Comparison of ENCODE assay signal across 5 cellular contexts in genomic region chr1:79594121-79594698, GRCh38.
"Had no signal": no experiment of that assay in that cellular context is flagged by ENCODE, and none has a peak within 500 bp of the region (broad histone marks: within the 10 kb centered on the region; RNA-seq: fewer than 3 reads in every experiment).

No MANE protein-coding gene starts in this region.

- H3K27ac Mint-ChIP-seq: IgD-negative memory B cell had no signal

- H3K27ac ChIP-seq: HL-60 had no signal

- ATAC-seq: HepG2, K562 had no signal

- DNase-seq: IMR-90 had no signal

- H3K27me3 Mint-ChIP-seq: IgD-negative memory B cell had no signal

- H3K4me3 ChIP-seq: K562 had no signal

- H3K4me1 Mint-ChIP-seq: IgD-negative memory B cell had no signal

- H3K4me3 Mint-ChIP-seq: IgD-negative memory B cell had no signal
